ENCODE assay signal across 12 cellular contexts in genomic region chr20:39289316-39289715, GRCh38.
DNase-seq lines count a peak whose midpoint lies in the region; ATAC-seq, FAIRE-seq and TF ChIP-seq lines count a peak whose summit lies in the region.
"Had no signal": no experiment of that assay in that cellular context is flagged by ENCODE, and none has a peak within 500 bp of the region (broad histone marks: within the 10 kb centered on the region; RNA-seq: fewer than 3 reads in every experiment).

No MANE protein-coding gene starts in this region.

- no peaks in the 10 kb centered on the region for H3K4me1 Mint-ChIP-seq in chondrocyte (ENCODE audit: low read depth)

- no peak overlapping the region for H3K4me3 Mint-ChIP-seq in chondrocyte (ENCODE audit: unreplicated experiment)

- H3K9me3 Mint-ChIP-seq in chondrocyte (ENCODE audit: low read depth), result peaks cover 16% of the 10 kb centered on the region

- H3K27ac ChIP-seq in small intestine (ENCODE audit: low read depth in 1 of 2, low read length in 1 of 2), result no peak overlapping the region
- H3K27ac ChIP-seq: upper lobe of left lung had no signal

- no peak for TF ChIP-seq POLR2A in lower leg skin (IDR thresholded peaks at IDR 0.05)

- H3K4me1 ChIP-seq in small intestine (ENCODE audit: control insufficient read depth in 2 of 2, insufficient read depth in 1 of 2, low read depth in 1 of 2, low read length in 1 of 2), result no peaks in the 10 kb centered on the region
- H3K4me1 ChIP-seq: HAP-1, upper lobe of left lung had no signal

- no peaks in the 10 kb centered on the region for H3K9me3 ChIP-seq in small intestine (ENCODE audit: control insufficient read depth, low read depth)
- H3K9me3 ChIP-seq: HAP-1 had no signal

- H3K36me3 Mint-ChIP-seq in chondrocyte (ENCODE audit: low read depth), result no peaks in the 10 kb centered on the region

- no peak overlapping the region for H3K27ac Mint-ChIP-seq in chondrocyte (ENCODE audit: unreplicated experiment)

- peaks cover 10% of the 10 kb centered on the region for H3K27me3 Mint-ChIP-seq in chondrocyte (ENCODE audit: low read depth)

- ATAC-seq in HG02798 (IDR thresholded peaks at IDR 0.05; ENCODE audit: poor library complexity, unreplicated experiment), result no peak
- no peak for ATAC-seq in GM18873 (IDR thresholded peaks at IDR 0.05; ENCODE audit: low FRiP score, unreplicated experiment)

- no peaks in the 10 kb centered on the region for H3K36me3 ChIP-seq in small intestine (ENCODE audit: control insufficient read depth in 2 of 2, insufficient read depth in 2 of 2, low read length in 2 of 2)
- H3K36me3 ChIP-seq: HAP-1, upper lobe of left lung had no signal

- H3K27me3 ChIP-seq in small intestine (ENCODE audit: control insufficient read depth in 2 of 2, insufficient read depth in 2 of 2, low read length in 2 of 2), result no peaks in the 10 kb centered on the region
- H3K27me3 ChIP-seq: upper lobe of left lung had no signal

- peak; percentile 63 for TF ChIP-seq CTCF in chondrocyte (IDR thresholded peaks at IDR 0.05)
- TF ChIP-seq CTCF in lower leg skin (IDR thresholded peaks at IDR 0.05), result no peak

- WGBS in small intestine, 3 donors, result 44 to 55% (median 51%) methylated on average over 2 of the region's 2 CpGs
- WGBS in lower leg skin, 2 donors, result 75 to 85% methylated on average over 2 of the region's 2 CpGs

- peak; percentile 7 for DNase-seq in NCI-H510A treated with DMSO at 0.1 percent for 48 hours (lab: John Stamatoyannopoulos, UW)
- no peak for DNase-seq in NCI-H510A (lab: John Stamatoyannopoulos, UW)
- peak; percentile 24 for DNase-seq in M059J (ENCODE audit: low read depth)
- DNase-seq in chondrocyte (ENCODE audit: low spot score), result no peak
- DNase-seq in small intestine, result peak; percentile 34
- no peak for DNase-seq in lower leg skin (ENCODE audit: low spot score in 2 of 2)
- DNase-seq: activated gamma-delta T cell treated with Interleukin-2 at 50 U/mL for 16 hours, NCI-H446 treated with DMSO at 0.1 percent for 48 hours, upper lobe of left lung had no signal

- no peak for FAIRE-seq in small intestine (lab: Jason Lieb, UNC)

- H3K4me3 ChIP-seq in small intestine (ENCODE audit: low read depth in 1 of 2, low read length in 2 of 2) (no peak overlapping the region), lower leg skin (ENCODE audit: low read depth, poor library complexity, severe bottlenecking) (no peak overlapping the region)
- H3K4me3 ChIP-seq: HAP-1, upper lobe of left lung had no signal

- intact Hi-C loops in lower leg skin (cut with DNase I; ENCODE audit: low total_unique reads), result no loop called here

Comparison
In these comparisons a context has a peak if more than half of its experiments do, and no peak if none do; other contexts are left out.
1. DNase-seq: peak in NCI-H510A treated with DMSO at 0.1 percent for 48 hours (single experiment), M059J (single experiment) and small intestine (single experiment); none in NCI-H510A (single experiment), chondrocyte (single experiment) and lower leg skin (0 of 2).